16 cellular contexts compared by ENCODE assay signal in the genomic region with DNA sequence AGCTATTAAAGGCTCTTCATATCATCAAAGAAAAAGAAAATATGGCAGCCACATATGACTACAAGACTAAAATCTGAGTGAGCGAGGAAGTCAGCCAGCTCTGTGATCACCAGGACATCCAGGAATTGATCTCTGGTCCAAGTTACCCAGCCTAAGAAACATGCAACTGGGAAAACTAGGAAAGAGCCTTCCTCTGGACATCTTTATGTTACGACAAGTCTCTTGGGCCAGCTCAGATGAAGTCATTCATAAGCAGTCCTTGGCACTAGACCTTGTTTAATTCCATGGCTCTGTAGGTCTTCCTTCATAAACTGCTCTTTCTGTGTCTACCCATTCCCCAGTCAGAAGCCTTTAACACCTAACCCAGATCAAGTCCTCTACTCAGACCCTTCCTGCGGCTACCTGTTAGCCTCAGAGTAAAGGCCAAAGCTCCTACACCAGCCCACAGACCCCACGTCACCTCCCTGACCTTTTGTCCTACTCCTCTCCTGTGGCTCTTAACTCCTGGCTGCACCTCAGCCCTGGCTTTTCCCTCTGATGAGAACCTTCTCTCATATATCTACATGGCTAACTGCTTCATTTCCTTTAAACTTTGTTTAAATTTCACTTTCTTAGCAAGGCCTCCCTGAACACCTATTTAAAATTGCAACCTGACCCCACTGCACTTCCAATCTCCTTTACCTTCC.
DNase-seq lines count a peak whose midpoint lies in the region; ATAC-seq and TF ChIP-seq lines count a peak whose summit lies in the region.
"Had no signal": no experiment of that assay in that cellular context is flagged by ENCODE, and none has a peak within 500 bp of the region (broad histone marks: within the 10 kb centered on the region; RNA-seq: fewer than 3 reads in every experiment).

No MANE protein-coding gene starts in this region.

- no peaks in the 10 kb centered on the region for H3K36me3 Mint-ChIP-seq in neural progenitor cell

- H4K20me1 ChIP-seq in neural progenitor cell (ENCODE audit: low read depth), result no peaks in the 10 kb centered on the region

- DNase-seq in left ventricle myocardium superior (no peak), heart right ventricle (no peak), NCI-H446 treated with DMSO at 0.1 percent for 48 hours (lab: John Stamatoyannopoulos, UW) (peak; percentile 44), fibroblast of mammary gland (ENCODE audit: low read depth) (peak; percentile 37), aorta (no peak), neural progenitor cell (ENCODE audit: low spot score) (no peak), NCI-H2081 (lab: John Stamatoyannopoulos, UW) (no peak)
- DNase-seq: ACHN; C1 segment of cervical spinal cord; Calu3; CD4-positive, alpha-beta T cell; DMS 273 treated with DMSO at 0.1 percent for 48 hours; GM23248 had no signal

- peaks cover 10% of the 10 kb centered on the region for H3K4me1 Mint-ChIP-seq in neural progenitor cell
- H3K4me1 Mint-ChIP-seq: B cell had no signal

- H3K27me3 Mint-ChIP-seq in neural progenitor cell (ENCODE audit: insufficient read depth, low read depth), result no peaks in the 10 kb centered on the region
- H3K27me3 Mint-ChIP-seq: B cell; CD4-positive, alpha-beta T cell had no signal

- TF ChIP-seq CTCF in heart right ventricle (IDR thresholded peaks at IDR 0.05) (no peak), fibroblast of mammary gland (conservative IDR thresholded peaks at IDR 0.05; ENCODE audit: control insufficient read depth, insufficient read depth, low read depth, low read length) (no peak), neural progenitor cell (IDR thresholded peaks at IDR 0.05) (no peak)

- peak; percentile 43 for ATAC-seq in left ventricle myocardium superior
- ATAC-seq in heart right ventricle, result no peak
- ATAC-seq in aorta (ENCODE audit: low FRiP score), result peak; percentile 67
- ATAC-seq in HG03521 (IDR thresholded peaks at IDR 0.05; ENCODE audit: unreplicated experiment), result no peak
- ATAC-seq: GM12878 had no signal

- H3K9ac ChIP-seq in neural progenitor cell, result no peak overlapping the region
- H3K9ac ChIP-seq: GM23248 had no signal

- no peaks in the 10 kb centered on the region for H3F3A ChIP-seq in neural progenitor cell (ENCODE audit: low read depth)

- no peak overlapping the region for H2AFZ ChIP-seq in neural progenitor cell (replicated peaks)
- H2AFZ ChIP-seq: GM23248 had no signal

- 72% methylated on average over 4 of the region's 4 CpGs for WGBS in heart right ventricle, 2 donors
- 85 to 88% methylated on average over 4 of the region's 4 CpGs for WGBS in aorta, 2 donors

- H3K27me3 ChIP-seq in heart right ventricle (no peaks in the 10 kb centered on the region), aorta (ENCODE audit: control insufficient read depth in 1 of 2, insufficient read depth in 2 of 2, low read length in 1 of 2) (no peaks in the 10 kb centered on the region), neural progenitor cell (no peaks in the 10 kb centered on the region)

- no peak overlapping the region for H3K4me2 ChIP-seq in neural progenitor cell

- H3K4me1 ChIP-seq in heart right ventricle (no peaks in the 10 kb centered on the region), aorta (ENCODE audit: control insufficient read depth in 1 of 2, insufficient read depth in 2 of 2, low read length in 2 of 2) (no peaks in the 10 kb centered on the region), neural progenitor cell (peaks cover 13% of the 10 kb centered on the region)

- no peaks in the 10 kb centered on the region for H3K79me2 ChIP-seq in neural progenitor cell (ENCODE audit: low read depth)

- no peak overlapping the region for H3K4me3 ChIP-seq in heart right ventricle
- no peak overlapping the region for H3K4me3 ChIP-seq in fibroblast of mammary gland (ENCODE audit: control insufficient read depth, low read depth, low read length)
- H3K4me3 ChIP-seq in aorta (ENCODE audit: low read length in 2 of 2), result no peak overlapping the region
- H3K4me3 ChIP-seq in neural progenitor cell, result no peak overlapping the region
- H3K4me3 ChIP-seq: GM12878, GM23248 had no signal

- H3K27ac Mint-ChIP-seq in neural progenitor cell, result no peak overlapping the region
- H3K27ac Mint-ChIP-seq: B cell; CD4-positive, alpha-beta T cell had no signal

- H3K9me3 ChIP-seq in heart right ventricle (no peaks in the 10 kb centered on the region), aorta (ENCODE audit: control insufficient read depth, low read length) (no peaks in the 10 kb centered on the region), neural progenitor cell (ENCODE audit: low read depth) (no peaks in the 10 kb centered on the region)

- intact Hi-C loops in left ventricle myocardium superior (cut with micrococcal nuclease), result no loop called here
- intact Hi-C loops in heart right ventricle (cut with DNase I), result no loop called here
- intact Hi-C loops in aorta (cut with DNase I), result no loop called here

- H3K27ac ChIP-seq in heart right ventricle (no peak overlapping the region), aorta (ENCODE audit: low read depth in 1 of 2, low read length in 2 of 2) (no peak overlapping the region), neural progenitor cell (no peak overlapping the region)
- H3K27ac ChIP-seq: GM23248 had no signal

- H3K4me3 Mint-ChIP-seq in neural progenitor cell, result no peak overlapping the region
- H3K4me3 Mint-ChIP-seq: B cell; CD4-positive, alpha-beta T cell had no signal

- H3K36me3 ChIP-seq in heart right ventricle (no peaks in the 10 kb centered on the region), aorta (ENCODE audit: control insufficient read depth in 1 of 2, insufficient read depth in 2 of 2, low read length in 1 of 2) (no peaks in the 10 kb centered on the region), neural progenitor cell (no peaks in the 10 kb centered on the region)

- no peaks in the 10 kb centered on the region for H3K9me3 Mint-ChIP-seq in neural progenitor cell
- H3K9me3 Mint-ChIP-seq: CD4-positive, alpha-beta T cell had no signal

Comparison
In these comparisons a context has a peak if more than half of its experiments do, and no peak if none do; other contexts are left out.
1. ATAC-seq: peak in left ventricle myocardium superior (single experiment) and aorta (single experiment); none in heart right ventricle (0 of 8) and HG03521 (single experiment).
2. DNase-seq: peak in NCI-H446 treated with DMSO at 0.1 percent for 48 hours (single experiment) and fibroblast of mammary gland (single experiment); none in left ventricle myocardium superior (single experiment), heart right ventricle (0 of 2), aorta (0 of 2), neural progenitor cell (single experiment) and NCI-H2081 (0 of 2).